Comparison of ENCODE assay signal across 11 cellular contexts in the genomic region with DNA sequence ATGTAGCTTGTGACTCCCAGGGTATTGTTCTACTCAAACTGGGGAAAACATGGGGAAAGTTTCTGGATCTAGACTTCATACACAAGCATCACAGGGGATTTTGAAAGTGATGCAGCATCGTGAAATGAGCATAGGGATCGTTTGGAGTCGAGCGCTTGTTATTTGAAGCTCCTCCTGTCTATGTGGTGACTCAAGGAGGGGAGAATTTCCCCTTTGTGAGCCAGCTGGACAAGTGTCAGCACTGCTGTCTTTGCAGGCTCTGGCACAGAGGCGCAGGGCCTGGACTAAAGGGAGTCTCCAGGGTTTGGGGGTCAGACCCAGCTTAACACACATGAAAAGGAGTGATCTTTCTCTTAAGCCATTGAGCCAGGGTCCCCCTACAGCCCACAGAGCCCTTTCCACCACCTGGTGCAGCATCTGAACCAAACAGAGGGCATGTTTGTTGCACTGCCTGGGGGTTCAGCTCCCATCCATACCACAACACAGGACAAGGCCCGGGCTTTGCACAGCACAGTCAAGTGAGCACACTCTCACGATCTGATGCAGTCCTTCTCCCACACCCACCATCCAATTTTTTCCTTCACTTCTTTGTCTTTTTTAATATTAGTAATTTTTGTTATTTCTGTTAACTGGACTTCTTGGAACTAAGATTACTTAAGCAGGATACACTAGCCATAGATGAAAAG. TPM values are rescaled to one million over a fixed set of nuclear protein-coding genes. Genes with fewer than 3 reads are reported as not detected.
DNase-seq lines count a peak whose midpoint lies in the region; ATAC-seq, FAIRE-seq and TF ChIP-seq lines count a peak whose summit lies in the region.
"Had no signal": no experiment of that assay in that cellular context is flagged by ENCODE, and none has a peak within 500 bp of the region (broad histone marks: within the 10 kb centered on the region; RNA-seq: fewer than 3 reads in every experiment).

No MANE protein-coding gene starts in this region.

- no peaks in the 10 kb centered on the region for H3K9me1 ChIP-seq in keratinocyte (ENCODE audit: control insufficient read depth, extremely low read depth, insufficient read depth, low read length)

- dilution Hi-C loops in keratinocyte (cut with MboI; ENCODE audit: extremely low pct_ligation_motif_present, low sequenced_read_pairs), result no loop called here

- ATAC-seq in GM12878 (peak; percentile 50), HG03139 (IDR thresholded peaks at IDR 0.05; ENCODE audit: unreplicated experiment) (no peak)
- ATAC-seq: left colon had no signal

- TF ChIP-seq POLR2A in GM12878 (IDR thresholded peaks at IDR 0.05; ENCODE audit: low read depth, low read length) (no peak), testis (IDR thresholded peaks at IDR 0.05) (no peak)

- TF ChIP-seq CTCF in GM12878 (IDR thresholded peaks at IDR 0.05 in 2 of 3, conservative IDR thresholded peaks at IDR 0.05 in 1 of 3; ENCODE audit: control insufficient read depth in 2 of 3, extremely low read depth in 1 of 3, insufficient read depth in 1 of 3, low read depth in 3 of 3, low read length in 3 of 3), result no peak
- TF ChIP-seq CTCF in keratinocyte (optimal IDR thresholded peaks at IDR 0.05 in 1 of 3, IDR thresholded peaks at IDR 0.05 in 1 of 3, conservative IDR thresholded peaks at IDR 0.05 in 1 of 3; ENCODE audit: extremely low read depth in 1 of 3, insufficient read depth in 2 of 3, low read length in 3 of 3), result no peak
- no peak for TF ChIP-seq CTCF in testis (IDR thresholded peaks at IDR 0.05)

- no peak overlapping the region for H2AFZ ChIP-seq in GM12878 (ENCODE audit: control insufficient read depth, low read depth, low read length)
- H2AFZ ChIP-seq in keratinocyte (ENCODE audit: control insufficient read depth, low read length), result peak overlapping the region; percentile 46

- peak; percentile 10 for DNase-seq in NCI-H2196 (lab: John Stamatoyannopoulos, UW; ENCODE audit: unreplicated experiment)
- no peak for DNase-seq in NCI-H2196 treated with DMSO at 0.1 percent for 48 hours (lab: John Stamatoyannopoulos, UW; ENCODE audit: unreplicated experiment)
- no peak for DNase-seq in GM12878 (ENCODE audit: low read depth, low spot score)
- no peak for DNase-seq in keratinocyte (ENCODE audit: low read depth, low spot score)
- DNase-seq in testis, result peak; percentile 78
- DNase-seq in pons (ENCODE audit: low spot score), result no peak
- no peak for DNase-seq in stimulated activated CD4-positive, alpha-beta T cell treated with anti-CD3 and anti-CD28 coated beads, Interleukin-1b, Interleukin-23, amount 100 ng/mL, for 48 hours

- H3K4me2 ChIP-seq in GM12878 (ENCODE audit: control insufficient read depth, insufficient read depth) (no peak overlapping the region), keratinocyte (ENCODE audit: control insufficient read depth, extremely low read depth, insufficient read depth, low read depth, low read length) (peak overlapping the region; percentile 33)

- TF ChIP-seq EP300 in GM12878 (IDR thresholded peaks at IDR 0.05; ENCODE audit: borderline replicate concordance in 1 of 2, control insufficient read depth in 1 of 2, low read depth in 2 of 2, low read length in 2 of 2), result no peak

- no peaks in the 10 kb centered on the region for H3K9me3 ChIP-seq in GM12878 (replicated peaks; ENCODE audit: control insufficient read depth, insufficient read depth, low read length)
- no peaks in the 10 kb centered on the region for H3K9me3 ChIP-seq in keratinocyte (ENCODE audit: control insufficient read depth, low read depth, low read length)
- H3K9me3 ChIP-seq in testis, result no peaks in the 10 kb centered on the region

- RAD21 ChIA-PET in GM12878 (lab: Charles Lee; ENCODE audit: unreplicated experiment), result interaction anchor here (0.6 to 7.0 kb wide), 9 partner anchors 11 to 58 kb away, joined by 3 to 59 read pairs (median 10); a partner anchor contains a TSS

- H3K4me3 ChIP-seq in GM12878 (no peak overlapping the region), keratinocyte (ENCODE audit: control insufficient read depth in 2 of 3, extremely low read depth in 1 of 3, insufficient read depth in 2 of 3, low read depth in 1 of 3, low read length in 3 of 3) (no peak overlapping the region), testis (no peak overlapping the region)

- TSS peak; percentile 8 for BruUV-seq in GM12878 (replicated peaks; lab: Mats Ljungman, UMichigan)

- POLR2A ChIA-PET in GM12878 (lab: Charles Lee), result interaction anchor here (0.6 to 6.1 kb wide), 8 partner anchors 10 to 96 kb away, joined by 3 to 76 read pairs (median 4); no protein-coding TSS in a partner anchor

- 26% methylated on average over 7 of the region's 7 CpGs for WGBS in GM12878 (ENCODE audit: insufficient coverage, insufficient replicate concordance, low lambda C conversion rate, missing lambda C conversion rate)
- 37 to 43% methylated on average over 6 to 7 of the region's 7 CpGs for WGBS in testis, 2 donors

- H3K27ac ChIP-seq in GM12878 (ENCODE audit: control insufficient read depth, insufficient read depth) (peak overlapping the region; percentile 10; the same call in 1 of the 2 replicates), keratinocyte (ENCODE audit: control insufficient read depth, insufficient read depth, low read length) (peak overlapping the region; percentile 66), testis (peak overlapping the region in 1 of 2 donors; percentile 47)
- H3K27ac ChIP-seq: 22Rv1, VCaP had no signal

- SMC1A ChIA-PET in GM12878 (lab: Charles Lee; ENCODE audit: uncharacterized antibody, unreplicated experiment), result interaction anchor here (0.7 to 18.8 kb wide), 6 partner anchors 13 to 959 kb away, joined by 3 to 300 read pairs (median 37); a partner anchor contains a TSS

- intact Hi-C loops in GM12878 (cut with micrococcal nuclease; ENCODE audit: unreplicated experiment), result no loop called here
- intact Hi-C loops in testis (cut with DNase I; ENCODE audit: low total_unique reads), result no loop called here

- H3K36me3 ChIP-seq in GM12878 (ENCODE audit: control insufficient read depth in 2 of 2, insufficient read depth in 2 of 2, low read length in 1 of 2) (peaks cover 9 to 19% of the 10 kb centered on the region in 2 experiments; a peak in 3 of 4 replicates), keratinocyte (ENCODE audit: control insufficient read depth in 2 of 2, extremely low read depth in 1 of 2, insufficient read depth in 2 of 2, low read length in 2 of 2) (no peaks in the 10 kb centered on the region), testis (ENCODE audit: low read depth, missing control alignments) (no peaks in the 10 kb centered on the region)

- H4K20me1 ChIP-seq in GM12878 (ENCODE audit: control insufficient read depth, insufficient read depth), result 0 out of 2 replicates have a peak, but pooled peaks cover 2% of the 10 kb centered on the region
- H4K20me1 ChIP-seq in keratinocyte (ENCODE audit: control insufficient read depth, extremely low read depth, insufficient read depth, low read length), result no peaks in the 10 kb centered on the region

- no peaks in the 10 kb centered on the region for H3K27me3 ChIP-seq in GM12878 (replicated peaks in 1 of 2; ENCODE audit: control insufficient read depth in 2 of 2, insufficient read depth in 2 of 2, low read length in 1 of 2)
- H3K27me3 ChIP-seq in keratinocyte (ENCODE audit: control insufficient read depth, extremely low read depth, insufficient read depth, low read length), result no peaks in the 10 kb centered on the region
- no peaks in the 10 kb centered on the region for H3K27me3 ChIP-seq in testis

- in situ Hi-C loops in GM12878 (cut with MboI), result no loop called here

- no peak for TF ChIP-seq RAD21 in GM12878 (IDR thresholded peaks at IDR 0.05; ENCODE audit: insufficient read depth, low read depth, low read length)

- H3K9ac ChIP-seq in GM12878 (ENCODE audit: control insufficient read depth, insufficient read depth, low read length), result no peak overlapping the region
- peak overlapping the region; percentile 58 for H3K9ac ChIP-seq in keratinocyte (ENCODE audit: control insufficient read depth, extremely low read depth, insufficient read depth, low read length)

- H3K79me2 ChIP-seq in GM12878 (ENCODE audit: control insufficient read depth, insufficient read depth, low read length), result peaks cover 42% of the 10 kb centered on the region
- no peaks in the 10 kb centered on the region for H3K79me2 ChIP-seq in keratinocyte (ENCODE audit: control insufficient read depth, insufficient read depth, low read length)

- FAIRE-seq in GM12878 (lab: Jason Lieb, UNC) (no peak), keratinocyte (lab: Jason Lieb, UNC) (peak; percentile 82)

- peaks cover 28% of the 10 kb centered on the region for H3K4me1 ChIP-seq in GM12878 (ENCODE audit: control insufficient read depth, insufficient read depth, low read length)
- peaks cover 21% of the 10 kb centered on the region for H3K4me1 ChIP-seq in keratinocyte (ENCODE audit: control insufficient read depth, extremely low read depth, insufficient read depth, low read length)
- peaks cover 34% of the 10 kb centered on the region for H3K4me1 ChIP-seq in testis

- CTCF ChIA-PET in GM12878 (lab: Yijun Ruan, JAX), result interaction anchor here (0.7 to 6.2 kb wide), 5 partner anchors 14 to 53 kb away, joined by 3 to 47 read pairs (median 4); no protein-coding TSS in a partner anchor

RNA-seq across cellular contexts. Expression of a gene that starts 50.9 kb away (rescaled TPM):
- total RNA-seq in GM12878 (2013; cell fraction: nucleolus; rRNA removed), result 216 and 219 TPM in 2 replicates
- total RNA-seq in GM12878 (2014; rRNA removed) (29.9 and 30.5 TPM in 2 replicates), GM12878 (2014; rRNA removed; fragmentation: Illumina TruSeq; extraction: Trizol) (41.9 and 45.3 TPM in 2 replicates), GM12878 (2021) (68.0 and 74.1 TPM in 2 replicates), testis (10 to 100 TPM; 20.2 to 22.5 TPM)
- 19.0 TPM for polyA plus RNA-seq in GM12878 (2011; ENCODE audit: low read depth)
- polyA plus RNA-seq in GM12878 (2011; rRNA removed) (37.5 and 50.7 TPM in 2 replicates), GM12878 (2014; fragmentation: Illumina TruSeq; extraction: Trizol) (45.9 and 48.6 TPM in 2 replicates), GM12878 (2014; fragmentation: Nextera tagmentation; extraction: Ambion mirVana) (10 to 100 TPM in 1 of 2 experiments, 1 to 10 TPM in 1; 6.9 to 14.0 TPM), GM12878 (2014; rRNA removed) (55.9 and 56.1 TPM in 2 replicates), GM12878 (2016; fragmentation: Nextera tagmentation; extraction: Ambion mirVana) (10 to 100 TPM; 62.1 to 65.0 TPM), keratinocyte (3.7 to 16.4 TPM (median 6.2 TPM) in 3 replicates), testis (ENCODE audit: insufficient read depth, low read depth, low replicate concordance) (31.7 TPM)
- polyA plus RNA-seq in GM12878 (2011; cell fraction: cytosol; rRNA removed), result 60.7 and 77.3 TPM in 2 replicates
- 156 and 160 TPM in 2 replicates for polyA plus RNA-seq in GM12878 (2011; cell fraction: nucleus; rRNA removed)
- 32.8 and 47.6 TPM in 2 replicates for polyA plus RNA-seq in GM12878 (2012)
- 171 and 202 TPM in 2 replicates for polyA minus RNA-seq in GM12878 (2011; rRNA and poly(A)+ RNA removed)
- 47.0 and 51.0 TPM in 2 replicates for polyA minus RNA-seq in GM12878 (2011; cell fraction: cytosol; rRNA and poly(A)+ RNA removed)
- 234 and 331 TPM in 2 replicates for polyA minus RNA-seq in GM12878 (2011; cell fraction: nucleus; rRNA and poly(A)+ RNA removed)
- polyA plus RNA-seq in keratinocyte (2011; ENCODE audit: low read depth), result 1.5 TPM
- polyA plus RNA-seq in keratinocyte (2011; cell fraction: cytosol; rRNA removed), result 5.1 and 5.5 TPM in 2 replicates
- 10.1 and 10.5 TPM in 2 replicates for polyA plus RNA-seq in keratinocyte (2011; cell fraction: nucleus; rRNA removed)
- polyA plus RNA-seq in keratinocyte (2012; ENCODE audit: low replicate concordance), result 3.0 and 14.7 TPM in 2 replicates
- polyA minus RNA-seq in keratinocyte, result 4.8 to 17.6 TPM (median 13.9 TPM) in 3 replicates
- polyA minus RNA-seq in keratinocyte (2011; cell fraction: cytosol; rRNA and poly(A)+ RNA removed), result 2.1 TPM
- 8.0 and 9.3 TPM in 2 replicates for polyA minus RNA-seq in keratinocyte (2011; cell fraction: nucleus; rRNA and poly(A)+ RNA removed)

Comparison
In these comparisons a context has a peak if more than half of its experiments do, and no peak if none do; other contexts are left out.
1. DNase-seq: peak in NCI-H2196 (single experiment) and testis (single experiment); none in NCI-H2196 treated with DMSO at 0.1 percent for 48 hours (single experiment), GM12878 (single experiment), keratinocyte (single experiment), pons (single experiment) and stimulated activated CD4-positive, alpha-beta T cell treated with anti-CD3 and anti-CD28 coated beads, Interleukin-1b, Interleukin-23, amount 100 ng/mL, for 48 hours (single experiment).